Comparison of ENCODE assay signal across 8 cellular contexts in the genomic region with DNA sequence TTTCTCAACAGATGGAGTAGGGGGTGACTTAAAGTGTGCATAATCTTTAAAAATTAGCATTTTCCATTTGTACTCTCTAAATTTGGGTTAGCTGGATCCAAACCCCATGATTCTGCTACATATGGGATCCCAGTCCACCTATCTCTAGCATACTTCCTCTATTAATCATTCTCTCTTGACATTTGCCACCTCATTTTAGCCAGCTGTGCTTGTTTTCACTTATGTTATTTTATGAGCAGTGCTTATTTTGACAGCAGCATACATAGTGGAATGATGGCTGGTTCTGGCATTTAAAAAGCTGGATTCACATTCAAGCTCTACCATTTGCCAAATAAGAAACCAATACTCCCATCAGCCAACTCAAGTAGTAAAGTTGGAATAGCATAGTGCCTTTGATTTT. TPM values are rescaled to one million over a fixed set of nuclear protein-coding genes. Genes with fewer than 3 reads are reported as not detected.
"Had no signal": no experiment of that assay in that cellular context is flagged by ENCODE, and none has a peak within 500 bp of the region (broad histone marks: within the 10 kb centered on the region; RNA-seq: fewer than 3 reads in every experiment).

No MANE protein-coding gene starts in this region.

- ATAC-seq: HepG2 had no signal

- FAIRE-seq: HepG2, HTR-8/SVneo had no signal

- H3K4me3 Mint-ChIP-seq: IgD-negative memory B cell had no signal

- H3K27ac Mint-ChIP-seq: IgD-negative memory B cell had no signal

- H3K36me3 Mint-ChIP-seq: IgD-negative memory B cell had no signal

- H3K27ac ChIP-seq: HL-60 had no signal

- DNase-seq: IMR-90, KBM-7 had no signal

RNA-seq across cellular contexts. Expression of a gene that starts 39.5 kb away (rescaled TPM):
- total RNA-seq: HepG2, HT-29, HT1080 had no signal
- polyA plus RNA-seq: HepG2, IgD-negative memory B cell had no signal
